In the genomic region with DNA sequence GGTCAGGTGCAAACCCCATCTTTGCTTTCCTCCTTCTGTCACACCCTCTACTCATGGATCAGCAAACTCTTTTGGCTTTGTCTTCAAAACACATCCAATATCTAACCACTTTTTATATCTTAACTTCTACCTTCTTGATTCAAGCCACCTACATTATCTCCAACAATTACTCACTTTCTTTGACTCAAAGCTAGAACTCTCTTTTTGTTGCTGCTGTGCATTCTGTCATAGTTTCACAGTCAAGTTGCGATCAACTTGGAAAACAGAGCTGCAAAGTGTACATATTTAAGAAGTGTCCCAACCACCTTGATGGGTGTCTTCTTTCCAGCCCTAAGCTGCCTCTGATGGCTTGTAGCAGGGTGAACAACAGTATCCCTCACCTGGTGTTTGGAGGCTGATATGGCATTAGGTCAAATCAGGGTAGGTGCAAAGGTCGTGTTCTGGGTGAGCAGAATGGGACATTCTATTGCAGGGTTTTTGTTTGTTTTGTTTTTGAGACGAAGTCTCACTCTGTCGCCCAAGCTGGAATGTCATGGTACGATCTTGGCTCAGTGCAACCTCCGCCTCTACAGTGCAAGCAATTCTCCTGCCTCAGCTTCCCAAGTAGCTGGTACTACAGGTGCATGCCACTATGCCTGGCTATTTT, we compare ENCODE assay signal across 21 cellular contexts.
"Had no signal": no experiment of that assay in that cellular context is flagged by ENCODE, and none has a peak within 500 bp of the region (broad histone marks: within the 10 kb centered on the region; RNA-seq: fewer than 3 reads in every experiment).

No MANE protein-coding gene starts in this region.

- H3K9me3 ChIP-seq: gastrocnemius medialis, mucosa of descending colon, suprapubic skin, transverse colon had no signal

- H3K4me1 Mint-ChIP-seq: mesothelial cell of epicardium; neural crest cell; stimulated activated naive CD8-positive, alpha-beta T cell treated with anti-CD3 and anti-CD28 coated beads, Interleukin-15, amount 100 ng/mL, for 72 hours had no signal

- H3K27ac Mint-ChIP-seq: mesothelial cell of epicardium; natural killer cell treated with Interleukin-12 subunit alpha and Interleukin-12 subunit beta and Interleukin-15 and Interleukin-18, amount 100 ng/mL, for 72 hours; progenitor cell of endocrine pancreas; stimulated activated naive CD8-positive, alpha-beta T cell treated with anti-CD3 and anti-CD28 coated beads, Interleukin-15, amount 100 ng/mL, for 72 hours had no signal

- H3K36me3 ChIP-seq: gastrocnemius medialis, suprapubic skin, transverse colon had no signal

- H3K36me3 Mint-ChIP-seq: mesothelial cell of epicardium; natural killer cell treated with Interleukin-12 subunit alpha and Interleukin-12 subunit beta and Interleukin-15 and Interleukin-18, amount 100 ng/mL, for 72 hours had no signal

- H2AFZ ChIP-seq: parathyroid adenoma had no signal

- ATAC-seq: gastrocnemius medialis; mucosa of descending colon; natural killer cell treated with Interleukin-12 subunit alpha and Interleukin-12 subunit beta and Interleukin-15 and Interleukin-18, amount 100 ng/mL, for 72 hours; stimulated activated naive CD8-positive, alpha-beta T cell treated with anti-CD3 and anti-CD28 coated beads, Interleukin-15, amount 100 ng/mL, for 72 hours had no signal

- H3K9ac ChIP-seq: parathyroid adenoma had no signal

- FAIRE-seq: keratinocyte had no signal

- H3K9me3 Mint-ChIP-seq: mesothelial cell of epicardium; naive B cell; natural killer cell treated with Interleukin-12 subunit alpha and Interleukin-12 subunit beta and Interleukin-15 and Interleukin-18, amount 100 ng/mL, for 72 hours; neural crest cell had no signal

- H3K4me1 ChIP-seq: parathyroid adenoma had no signal

- H3K79me2 ChIP-seq: parathyroid adenoma had no signal

- H3K4me3 ChIP-seq: dorsolateral prefrontal cortex, gastrocnemius medialis, mucosa of descending colon, skin epidermis, suprapubic skin, transverse colon had no signal

- DNase-seq: cerebellar nuclear complex; dorsolateral prefrontal cortex; effector CD4-positive, alpha-beta T cell; foreskin fibroblast; gastrocnemius medialis; mesenchymal stem cell; mucosa of descending colon; naive B cell; stimulated activated CD4-positive, alpha-beta T cell treated with anti-CD3 and anti-CD28 coated beads, Interleukin-15, amount 100 ng/mL, for 24 hours; stimulated activated CD4-positive, alpha-beta T cell treated with anti-CD3 and anti-CD28 coated beads, Interleukin-2, amount 100 ng/mL, for 48 hours; stimulated activated naive CD4-positive, alpha-beta T cell; stimulated activated naive CD8-positive, alpha-beta T cell treated with anti-CD3 and anti-CD28 coated beads, Interleukin-15, amount 100 ng/mL, for 72 hours; transverse colon had no signal

- H3K4me3 Mint-ChIP-seq: mesothelial cell of epicardium; naive B cell; natural killer cell treated with Interleukin-12 subunit alpha and Interleukin-12 subunit beta and Interleukin-15 and Interleukin-18, amount 100 ng/mL, for 72 hours; neural crest cell; stimulated activated naive CD8-positive, alpha-beta T cell treated with anti-CD3 and anti-CD28 coated beads, Interleukin-15, amount 100 ng/mL, for 72 hours had no signal

- H3K27ac ChIP-seq: dorsolateral prefrontal cortex, parathyroid adenoma, skin epidermis, suprapubic skin, transverse colon had no signal

- H3K27me3 ChIP-seq: dorsolateral prefrontal cortex, gastrocnemius medialis, suprapubic skin, transverse colon had no signal
